Comparison of ENCODE assay signal across 18 cellular contexts in genomic region chr9:96688745-96689464, GRCh38.
"Had no signal": no experiment of that assay in that cellular context is flagged by ENCODE, and none has a peak within 500 bp of the region (broad histone marks: within the 10 kb centered on the region; RNA-seq: fewer than 3 reads in every experiment).

No MANE protein-coding gene starts in this region.

- H3K4me1 ChIP-seq: Peyer's patch, SJCRH30 had no signal

- H3K9ac ChIP-seq: KMS-11 had no signal

- H3K4me3 ChIP-seq: PC-9, Peyer's patch, SJCRH30 had no signal

- H3K36me3 ChIP-seq: Peyer's patch, SJCRH30 had no signal

- DNase-seq: IMR-90, Kasumi-1, MM.1S, NCI-H1436, NCI-H2081 treated with DMSO at 0.1 percent for 48 hours, NCI-H2171, NCI-H226, NCI-H446, NCI-H524 treated with DMSO at 0.1 percent for 48 hours, NCI-H69, OCI-M1, PC-9, Peyer's patch, SHP77 treated with DMSO at 0.1 percent for 48 hours had no signal

- H3K27ac ChIP-seq: KMS-11, PC-9, Peyer's patch, SJCRH30 had no signal

- H3K4me2 ChIP-seq: KMS-11, PC-9 had no signal

- ATAC-seq: Right ventricle myocardium inferior, SK-N-SH treated with all-trans-retinoic acid at 6 μM for 48 hours had no signal

- H3K27me3 ChIP-seq: Peyer's patch, SJCRH30 had no signal

- H2AFZ ChIP-seq: PC-9 had no signal
